In the genomic region with DNA sequence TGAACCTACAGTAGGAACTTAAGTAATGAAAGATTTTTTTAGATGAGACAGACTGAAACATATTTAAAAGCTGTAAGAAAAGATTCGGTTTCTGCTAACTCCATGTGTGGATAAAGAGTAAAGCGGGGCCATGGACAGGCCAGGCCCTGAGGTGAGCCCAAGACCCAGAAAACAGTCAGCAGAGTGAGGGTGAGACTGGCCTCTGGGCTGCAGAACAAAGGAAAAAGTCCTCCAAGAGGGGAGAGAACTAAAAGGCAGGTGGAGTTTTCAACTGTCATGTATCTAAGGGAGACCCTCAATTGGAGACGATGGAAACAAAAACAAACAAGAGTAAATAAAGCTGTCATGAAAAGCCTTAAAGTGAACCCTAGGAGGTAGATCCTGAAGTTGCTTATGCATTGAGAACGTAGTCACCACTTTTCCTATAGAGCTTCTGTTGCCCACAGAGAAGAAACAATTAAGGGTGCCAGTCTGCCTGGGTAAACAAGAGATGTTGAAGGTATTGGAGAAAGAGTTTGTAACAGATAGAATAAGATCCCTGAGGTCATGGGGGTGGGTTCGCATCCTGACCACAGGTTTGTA, we compare ENCODE assay signal across 1 cellular context.
TF ChIP-seq lines count a peak whose summit lies in the region.

No MANE protein-coding gene starts in this region.

TF ChIP-seq in WTC11, 78 proteins besides CTCF, POLR2A, EP300 and RAD21 (continued from another document):
- TF ChIP-seq, protein P1, sequence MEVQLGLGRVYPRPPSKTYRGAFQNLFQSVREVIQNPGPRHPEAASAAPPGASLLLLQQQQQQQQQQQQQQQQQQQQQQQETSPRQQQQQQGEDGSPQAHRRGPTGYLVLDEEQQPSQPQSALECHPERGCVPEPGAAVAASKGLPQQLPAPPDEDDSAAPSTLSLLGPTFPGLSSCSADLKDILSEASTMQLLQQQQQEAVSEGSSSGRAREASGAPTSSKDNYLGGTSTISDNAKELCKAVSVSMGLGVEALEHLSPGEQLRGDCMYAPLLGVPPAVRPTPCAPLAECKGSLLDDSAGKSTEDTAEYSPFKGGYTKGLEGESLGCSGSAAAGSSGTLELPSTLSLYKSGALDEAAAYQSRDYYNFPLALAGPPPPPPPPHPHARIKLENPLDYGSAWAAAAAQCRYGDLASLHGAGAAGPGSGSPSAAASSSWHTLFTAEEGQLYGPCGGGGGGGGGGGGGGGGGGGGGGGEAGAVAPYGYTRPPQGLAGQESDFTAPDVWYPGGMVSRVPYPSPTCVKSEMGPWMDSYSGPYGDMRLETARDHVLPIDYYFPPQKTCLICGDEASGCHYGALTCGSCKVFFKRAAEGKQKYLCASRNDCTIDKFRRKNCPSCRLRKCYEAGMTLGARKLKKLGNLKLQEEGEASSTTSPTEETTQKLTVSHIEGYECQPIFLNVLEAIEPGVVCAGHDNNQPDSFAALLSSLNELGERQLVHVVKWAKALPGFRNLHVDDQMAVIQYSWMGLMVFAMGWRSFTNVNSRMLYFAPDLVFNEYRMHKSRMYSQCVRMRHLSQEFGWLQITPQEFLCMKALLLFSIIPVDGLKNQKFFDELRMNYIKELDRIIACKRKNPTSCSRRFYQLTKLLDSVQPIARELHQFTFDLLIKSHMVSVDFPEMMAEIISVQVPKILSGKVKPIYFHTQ (CRISPR knock-in tag; IDR thresholded peaks at IDR 0.05) = no peak
